Comparison of ENCODE assay signal across 5 cellular contexts in genomic region chr16:4951583-4951982, GRCh38. TPM values are rescaled to one million over a fixed set of nuclear protein-coding genes. Genes with fewer than 3 reads are reported as not detected.
"Had no signal": no experiment of that assay in that cellular context is flagged by ENCODE, and none has a peak within 500 bp of the region (broad histone marks: within the 10 kb centered on the region; RNA-seq: fewer than 3 reads in every experiment).

No MANE protein-coding gene starts in this region.

RNA-seq across cellular contexts. Expression of gene SEC14L5, which starts 6.5 kb away (rescaled TPM):
- total RNA-seq: kidney epithelial cell; naive thymus-derived CD8-positive, alpha-beta T cell had no signal
- polyA plus RNA-seq: immature natural killer cell; naive thymus-derived CD4-positive, alpha-beta T cell; naive thymus-derived CD8-positive, alpha-beta T cell had no signal

RNA-seq across cellular contexts. Expression of gene PPL, which starts 14.6 kb away (rescaled TPM):
- total RNA-seq: mononuclear cell; naive thymus-derived CD4-positive, alpha-beta T cell; naive thymus-derived CD8-positive, alpha-beta T cell had no signal
